ENCODE assay signal across 6 cellular contexts in the genomic region with DNA sequence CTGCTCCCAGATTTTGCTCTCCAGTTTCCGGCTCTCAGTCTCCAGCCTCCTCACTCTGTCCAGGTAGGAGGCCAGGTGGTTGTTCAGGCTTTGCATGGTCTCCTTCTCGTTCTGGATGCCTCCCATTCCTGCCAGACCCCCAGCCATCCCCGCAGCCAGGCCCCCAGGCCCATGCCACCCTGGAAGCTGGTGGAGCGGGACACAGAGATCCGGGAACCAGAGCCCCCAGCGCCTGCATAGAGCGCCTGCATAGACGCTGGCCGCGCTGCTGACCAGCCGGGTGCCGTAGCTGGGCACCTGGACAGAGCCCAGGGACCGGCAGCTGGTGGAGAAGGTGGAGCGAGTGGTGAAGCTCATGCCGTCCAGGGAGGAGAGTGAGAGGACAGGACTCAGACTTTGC.
"Had no signal": no experiment of that assay in that cellular context is flagged by ENCODE, and none has a peak within 500 bp of the region (broad histone marks: within the 10 kb centered on the region; RNA-seq: fewer than 3 reads in every experiment).

No MANE protein-coding gene starts in this region.

- H3K27ac ChIP-seq: HL-60 had no signal

- H3K4me3 ChIP-seq: K562 had no signal

- H3K4me3 Mint-ChIP-seq: IgD-negative memory B cell had no signal

- DNase-seq: IMR-90, KBM-7, KG1 had no signal

- H3K4me1 Mint-ChIP-seq: IgD-negative memory B cell had no signal
